In genomic region chr4:182624281-182624680, GRCh38 we compare ENCODE assay signal across 24 cellular contexts.
"Had no signal": no experiment of that assay in that cellular context is flagged by ENCODE, and none has a peak within 500 bp of the region (broad histone marks: within the 10 kb centered on the region; RNA-seq: fewer than 3 reads in every experiment).

No MANE protein-coding gene starts in this region.

- DNase-seq: colonic mucosa; cortex of kidney; effector CD8-positive, alpha-beta T cell; effector memory CD8-positive, alpha-beta T cell; endodermal cell; erythroblast; esophagus squamous epithelium; foreskin fibroblast; foreskin melanocyte; gastrocnemius medialis; glutamatergic neuron; head of caudate nucleus; heart right ventricle; hippocampal formation; left cardiac atrium; left lung; left ventricle myocardium superior; lower lobe of right lung; mesenchymal stem cell; mucosa of descending colon had no signal

- H3K4me3 ChIP-seq: colonic mucosa, esophagus squamous epithelium, gastrocnemius medialis, heart right ventricle, left lung, lower lobe of right lung, mucosa of descending colon had no signal

- H3K27me3 ChIP-seq: colonic mucosa, esophagus squamous epithelium, gastrocnemius medialis, heart right ventricle, left lung had no signal

- H3K4me1 ChIP-seq: colonic mucosa, esophagus squamous epithelium, gastrocnemius medialis, heart right ventricle, left lung, lower lobe of right lung had no signal

- H3K9me3 Mint-ChIP-seq: dendritic cell treated with granulocyte-macrophage colony-stimulating factor and Interleukin-4, amounts not matched to agents 40 ng/mL and 50 ng/mL, for 4 days; effector memory CD8-positive, alpha-beta T cell; endodermal cell; mesothelial cell of epicardium had no signal

- H3K27me3 Mint-ChIP-seq: dendritic cell treated with granulocyte-macrophage colony-stimulating factor and Interleukin-4, amounts not matched to agents 40 ng/mL and 50 ng/mL, for 4 days had no signal

- H3K27ac ChIP-seq: colonic mucosa, epithelial cell of prostate, esophagus squamous epithelium, gastrocnemius medialis, heart right ventricle, left lung, lower lobe of right lung had no signal

- H3K9me3 ChIP-seq: colonic mucosa, esophagus squamous epithelium, gastrocnemius medialis, heart right ventricle, left lung, lower lobe of right lung, mucosa of descending colon had no signal

- ATAC-seq: effector memory CD8-positive, alpha-beta T cell; esophagus mucosa; gastrocnemius medialis; heart right ventricle; left cardiac atrium; left lung; left ventricle myocardium superior; lower lobe of right lung; mucosa of descending colon had no signal

- H3K27ac Mint-ChIP-seq: dendritic cell treated with granulocyte-macrophage colony-stimulating factor and Interleukin-4, amounts not matched to agents 40 ng/mL and 50 ng/mL, for 4 days; effector memory CD8-positive, alpha-beta T cell; endodermal cell; mesothelial cell of epicardium had no signal

- H3K36me3 ChIP-seq: colonic mucosa, esophagus squamous epithelium, gastrocnemius medialis, heart right ventricle, left lung, lower lobe of right lung had no signal

- H3K4me3 Mint-ChIP-seq: dendritic cell treated with granulocyte-macrophage colony-stimulating factor and Interleukin-4, amounts not matched to agents 40 ng/mL and 50 ng/mL, for 4 days; effector memory CD8-positive, alpha-beta T cell; endodermal cell; mesothelial cell of epicardium had no signal
